In genomic region chr15:80155378-80156175, GRCh38 we compare ENCODE assay signal across 7 cellular contexts. TPM values are rescaled to one million over a fixed set of nuclear protein-coding genes. Genes with fewer than 3 reads are reported as not detected.
DNase-seq lines count a peak whose midpoint lies in the region; ATAC-seq and TF ChIP-seq lines count a peak whose summit lies in the region.
"Not testable (repeated sequence)": the region's sequence is repeated elsewhere in the genome, so short reads cannot be mapped to it uniquely, and the experiment has no call there.

No MANE protein-coding gene starts in this region.

- 61% methylated on average over 14 of the region's 16 CpGs for WGBS in right lobe of liver (ENCODE audit: insufficient coverage, low coverage, low lambda C conversion rate, missing lambda C conversion rate)

- not testable (repeated sequence) for H3K27me3 ChIP-seq in right lobe of liver

- peaks cover 0 to 20% (median 5%) of the 10 kb centered on the region in 4 donors for H3K36me3 ChIP-seq in right lobe of liver

- peaks cover 18% of the 10 kb centered on the region for H3K4me1 Mint-ChIP-seq in T-helper 17 cell
- H3K4me1 Mint-ChIP-seq in activated naive CD8-positive, alpha-beta T cell (ENCODE audit: low read depth), result peaks cover 18% of the 10 kb centered on the region

- not testable (repeated sequence) for ATAC-seq in T-helper 17 cell, right lobe of liver

- H3K36me3 Mint-ChIP-seq in T-helper 17 cell (ENCODE audit: low read depth); activated naive CD8-positive, alpha-beta T cell: not testable (repeated sequence)

- not testable (repeated sequence) for H3K9me3 ChIP-seq in T-helper 17 cell (ENCODE audit: control insufficient read depth, low read length, poor library complexity, severe bottlenecking); right lobe of liver

- peak; percentile 20 for TF ChIP-seq POLR2A in right lobe of liver (IDR thresholded peaks at IDR 0.05)

- intact Hi-C loops in right lobe of liver (cut with DNase I), result not testable (repeated sequence)

- H3K27me3 Mint-ChIP-seq in T-helper 17 cell; activated naive CD8-positive, alpha-beta T cell: not testable (repeated sequence)

- not testable (repeated sequence) for TF ChIP-seq CTCF in fibroblast of pulmonary artery (IDR thresholded peaks at IDR 0.05; ENCODE audit: low read length, missing control alignments); right lobe of liver (IDR thresholded peaks at IDR 0.05)

- peak overlapping the region; percentile 74 for H3K27ac Mint-ChIP-seq in T-helper 17 cell
- not testable (repeated sequence) for H3K27ac Mint-ChIP-seq in activated naive CD8-positive, alpha-beta T cell

- DNase-seq in EL, result peak; percentile 56
- DNase-seq in MV-4-11 (lab: John Stamatoyannopoulos, UW), result peak; percentile 81
- DNase-seq in T-helper 17 cell, right lobe of liver: not testable (repeated sequence)
- peak; percentile 91 for DNase-seq in fibroblast of pulmonary artery (ENCODE audit: low read depth)
- DNase-seq in renal cortical epithelial cell (ENCODE audit: low read depth), result peak; percentile 88

- peak overlapping the region; percentile 57 for H3K4me3 Mint-ChIP-seq in T-helper 17 cell
- H3K4me3 Mint-ChIP-seq in activated naive CD8-positive, alpha-beta T cell, result peak overlapping the region; percentile 59

- H3K9me3 Mint-ChIP-seq in activated naive CD8-positive, alpha-beta T cell (ENCODE audit: low read depth), result not testable (repeated sequence)

- H3K4me3 ChIP-seq in fibroblast of pulmonary artery (replicated peaks; ENCODE audit: low read depth, low read length) (peak overlapping the region; percentile 4), right lobe of liver (peak overlapping the region in 2 of 3 donors; percentile 73 to 77)

- H3K27ac ChIP-seq in right lobe of liver, result peak overlapping the region in 1 of 3 donors; percentile 31

- H3K4me1 ChIP-seq in right lobe of liver, result peaks cover 0 to 86% (median 38%) of the 10 kb centered on the region in 4 donors

RNA-seq across cellular contexts. Expression of gene FAH, which starts 2.8 kb away (rescaled TPM):
- total RNA-seq in T-helper 17 cell (10 to 100 TPM in 1 of 2 donors, 1 to 10 TPM in 1; 5.2 to 16.3 TPM), right lobe of liver (100 to 1,000 TPM; 164 to 250 (median 219) TPM), renal cortical epithelial cell (21.4 and 44.9 TPM in 2 replicates)
